Comparison of ENCODE assay signal across 7 cellular contexts in genomic region chr6:18155864-18156396, GRCh38. TPM values are rescaled to one million over a fixed set of nuclear protein-coding genes. Genes with fewer than 3 reads are reported as not detected.
A peak's percentile ranks its signal among the peaks of the same experiment; 100 is the strongest.
DNase-seq lines count a peak whose midpoint lies in the region; ATAC-seq, FAIRE-seq and TF ChIP-seq lines count a peak whose summit lies in the region.

No MANE protein-coding gene starts in this region.

- SMC1A ChIA-PET in GM12878 (lab: Charles Lee; ENCODE audit: uncharacterized antibody, unreplicated experiment), result interaction anchor here (1.1 to 1.9 kb wide), 4 partner anchors 57 to 104 kb away, joined by 3 to 7 read pairs (median 6); no protein-coding TSS in a partner anchor

- peak overlapping the region; percentile 98 for H3K4me2 ChIP-seq in GM12878 (ENCODE audit: control insufficient read depth, insufficient read depth)

- H3K79me2 ChIP-seq in GM12878 (ENCODE audit: control insufficient read depth, insufficient read depth, low read length), result peaks cover 6% of the 10 kb centered on the region

- H4K20me1 ChIP-seq in GM12878 (ENCODE audit: control insufficient read depth, insufficient read depth), result no peaks in the 10 kb centered on the region

- H3K4me3 ChIP-seq in GM12878, result peak overlapping the region; percentile 74
- H3K4me3 ChIP-seq in iPS-20b (ENCODE audit: low read length), result peak overlapping the region; percentile 89
- H3K4me3 ChIP-seq in skin epidermis, result peak overlapping the region; percentile 71 to 96 (median 92)

- FAIRE-seq in GM12878 (lab: Jason Lieb, UNC), result peak; percentile 86

- peak; percentile 28 for ATAC-seq in GM18499 (IDR thresholded peaks at IDR 0.05; ENCODE audit: insufficient read depth, unreplicated experiment)
- peak; percentile 26 for ATAC-seq in HG02798 (IDR thresholded peaks at IDR 0.05; ENCODE audit: poor library complexity, unreplicated experiment)
- peak; percentile 53 for ATAC-seq in GM12878

- TF ChIP-seq EP300 in GM12878 (IDR thresholded peaks at IDR 0.05; ENCODE audit: borderline replicate concordance in 1 of 2, control insufficient read depth in 1 of 2, low read depth in 2 of 2, low read length in 2 of 2), result no peak

- RAD21 ChIA-PET in GM12878 (lab: Charles Lee; ENCODE audit: unreplicated experiment), result interaction anchor here (0.9 to 1.6 kb wide), 6 partner anchors 11 to 452 kb away, joined by 3 to 5 read pairs (median 3); partner anchors contain the start of gene DEK

- 2% methylated on average over 25 of the region's 26 CpGs for WGBS in GM12878 (ENCODE audit: insufficient coverage, insufficient replicate concordance, low lambda C conversion rate, missing lambda C conversion rate)

- H3K9ac ChIP-seq in GM12878 (ENCODE audit: control insufficient read depth, insufficient read depth, low read length), result peak overlapping the region; percentile 81
- H3K9ac ChIP-seq in iPS-20b (ENCODE audit: low read depth, low read length), result peak overlapping the region; percentile 78; the same call in 1 of the 2 replicates

- H3K27me3 ChIP-seq in GM12878 (replicated peaks in 1 of 2; ENCODE audit: control insufficient read depth in 2 of 2, insufficient read depth in 2 of 2, low read length in 1 of 2), result no peaks in the 10 kb centered on the region
- H3K27me3 ChIP-seq in iPS-20b (ENCODE audit: insufficient read depth, low read length), result no peaks in the 10 kb centered on the region

- POLR2A ChIA-PET in GM12878 (lab: Charles Lee), result interaction anchor here (0.6 to 1.6 kb wide), 6 partner anchors 10 to 1676 kb away, joined by 3 to 6 read pairs (median 4); no protein-coding TSS in a partner anchor

- DNase-seq in NCI-H1105 (lab: John Stamatoyannopoulos, UW), result peak; percentile 92
- DNase-seq in SW480 (ENCODE audit: low spot score), result peak; percentile 86
- peak; percentile 55 for DNase-seq in GM12878 (ENCODE audit: low read depth, low spot score)

- TF ChIP-seq RAD21 in GM12878 (IDR thresholded peaks at IDR 0.05; ENCODE audit: insufficient read depth, low read depth, low read length), result peak; percentile 33; the same call in 1 of the 2 replicates

- TF ChIP-seq POLR2A in GM12878 (IDR thresholded peaks at IDR 0.05; ENCODE audit: low read depth, low read length), result no peak

- H3K27ac ChIP-seq in GM12878 (ENCODE audit: control insufficient read depth, insufficient read depth) (peak overlapping the region; percentile 81), iPS-20b (ENCODE audit: low read length) (no peak overlapping the region), skin epidermis (peak overlapping the region; percentile 75 to 96 (median 91))

- H3K9me3 ChIP-seq in GM12878 (replicated peaks; ENCODE audit: control insufficient read depth, insufficient read depth, low read length) (no peaks in the 10 kb centered on the region), iPS-20b (ENCODE audit: insufficient read depth, low read depth, low read length) (no peaks in the 10 kb centered on the region)

- peak in 2 of 3 experiments; percentile 28 to 30; a peak in 3 of 6 replicates for TF ChIP-seq CTCF in GM12878 (IDR thresholded peaks at IDR 0.05 in 2 of 3, conservative IDR thresholded peaks at IDR 0.05 in 1 of 3; ENCODE audit: control insufficient read depth in 2 of 3, extremely low read depth in 1 of 3, insufficient read depth in 1 of 3, low read depth in 3 of 3, low read length in 3 of 3)

- BruUV-seq in GM12878 (replicated peaks; lab: Mats Ljungman, UMichigan), result no TSS peak

- CTCF ChIA-PET in GM12878 (lab: Yijun Ruan, JAX), result interaction anchor here (1.1 to 1.2 kb wide), 2 partner anchors 58 to 109 kb away, joined by 3 read pairs; partner anchors contain the start of gene DEK

- H3K4me1 ChIP-seq in GM12878 (ENCODE audit: control insufficient read depth, insufficient read depth, low read length) (peaks cover 9% of the 10 kb centered on the region), iPS-20b (ENCODE audit: insufficient read depth, low read length) (peaks cover 2% of the 10 kb centered on the region; the same call in 1 of the 2 replicates)

- peak overlapping the region; percentile 82 for H2AFZ ChIP-seq in GM12878 (ENCODE audit: control insufficient read depth, low read depth, low read length)

- H3K36me3 ChIP-seq in GM12878 (ENCODE audit: control insufficient read depth in 2 of 2, insufficient read depth in 2 of 2, low read length in 1 of 2), result no peaks in the 10 kb centered on the region
- peaks cover 9% of the 10 kb centered on the region for H3K36me3 ChIP-seq in iPS-20b (ENCODE audit: insufficient read depth, low read depth, low read length)

- intact Hi-C loops in GM12878 (cut with micrococcal nuclease; ENCODE audit: unreplicated experiment), result loop anchor here (2.0 to 10.0 kb wide), 3 partner anchors 55 to 451 kb away; partner anchors contain the start of gene NUP153

- in situ Hi-C loops in GM12878 (cut with MboI), result no loop called here

TF ChIP-seq in GM12878, 131 proteins besides CTCF, POLR2A, EP300 and RAD21 (continues in another document):
- TF ChIP-seq, protein P1, sequence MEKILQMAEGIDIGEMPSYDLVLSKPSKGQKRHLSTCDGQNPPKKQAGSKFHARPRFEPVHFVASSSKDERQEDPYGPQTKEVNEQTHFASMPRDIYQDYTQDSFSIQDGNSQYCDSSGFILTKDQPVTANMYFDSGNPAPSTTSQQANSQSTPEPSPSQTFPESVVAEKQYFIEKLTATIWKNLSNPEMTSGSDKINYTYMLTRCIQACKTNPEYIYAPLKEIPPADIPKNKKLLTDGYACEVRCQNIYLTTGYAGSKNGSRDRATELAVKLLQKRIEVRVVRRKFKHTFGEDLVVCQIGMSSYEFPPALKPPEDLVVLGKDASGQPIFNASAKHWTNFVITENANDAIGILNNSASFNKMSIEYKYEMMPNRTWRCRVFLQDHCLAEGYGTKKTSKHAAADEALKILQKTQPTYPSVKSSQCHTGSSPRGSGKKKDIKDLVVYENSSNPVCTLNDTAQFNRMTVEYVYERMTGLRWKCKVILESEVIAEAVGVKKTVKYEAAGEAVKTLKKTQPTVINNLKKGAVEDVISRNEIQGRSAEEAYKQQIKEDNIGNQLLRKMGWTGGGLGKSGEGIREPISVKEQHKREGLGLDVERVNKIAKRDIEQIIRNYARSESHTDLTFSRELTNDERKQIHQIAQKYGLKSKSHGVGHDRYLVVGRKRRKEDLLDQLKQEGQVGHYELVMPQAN (conservative IDR thresholded peaks at IDR 0.05), result peak; percentile 37
- TF ChIP-seq POU2F2 (IDR thresholded peaks at IDR 0.05; ENCODE audit: borderline replicate concordance, low read depth, low read length), result no peak
- no peak for TF ChIP-seq FOXK2 (IDR thresholded peaks at IDR 0.05)

RNA-seq across cellular contexts. Expression of gene KDM1B, which starts 0.7 kb away (rescaled TPM):
- 19.3 and 19.8 TPM in 2 replicates for total RNA-seq in GM12878 (2013; cell fraction: nucleolus; rRNA removed)
- total RNA-seq in GM12878 (2014; rRNA removed) (9.5 and 11.0 TPM in 2 replicates), GM12878 (2014; rRNA removed; fragmentation: Illumina TruSeq; extraction: Trizol) (12.3 and 12.9 TPM in 2 replicates), GM12878 (2021) (16.2 and 20.0 TPM in 2 replicates)
- polyA plus RNA-seq in GM12878 (2011; ENCODE audit: low read depth), result 5.4 TPM
- polyA plus RNA-seq in GM12878 (2011; rRNA removed) (22.5 and 25.2 TPM in 2 replicates), GM12878 (2014; fragmentation: Illumina TruSeq; extraction: Trizol) (14.6 and 18.0 TPM in 2 replicates), GM12878 (2014; fragmentation: Nextera tagmentation; extraction: Ambion mirVana) (1 to 10 TPM; 1.7 to 2.9 TPM), GM12878 (2014; rRNA removed) (11.2 and 13.6 TPM in 2 replicates), GM12878 (2016; fragmentation: Nextera tagmentation; extraction: Ambion mirVana) (10 to 100 TPM; 14.3 to 16.3 TPM)
- polyA plus RNA-seq in GM12878 (2011; cell fraction: cytosol; rRNA removed), result 14.8 and 17.0 TPM in 2 replicates
- 10.1 and 10.2 TPM in 2 replicates for polyA plus RNA-seq in GM12878 (2011; cell fraction: nucleus; rRNA removed)
- 7.4 and 10.0 TPM in 2 replicates for polyA plus RNA-seq in GM12878 (2012)
- polyA minus RNA-seq in GM12878 (2011; rRNA and poly(A)+ RNA removed), result 23.6 and 31.2 TPM in 2 replicates
- 11.0 and 12.4 TPM in 2 replicates for polyA minus RNA-seq in GM12878 (2011; cell fraction: cytosol; rRNA and poly(A)+ RNA removed)
- 5.2 and 6.9 TPM in 2 replicates for polyA minus RNA-seq in GM12878 (2011; cell fraction: nucleus; rRNA and poly(A)+ RNA removed)

RNA-seq across cellular contexts. Expression of gene TPMT, which starts 1.1 kb away (rescaled TPM):
- total RNA-seq in GM12878 (2013; cell fraction: nucleolus; rRNA removed), result 2.5 and 2.6 TPM in 2 replicates
- total RNA-seq in GM12878 (2014; rRNA removed) (11.6 and 13.8 TPM in 2 replicates), GM12878 (2014; rRNA removed; fragmentation: Illumina TruSeq; extraction: Trizol) (16.3 and 17.0 TPM in 2 replicates), GM12878 (2021) (7.9 and 8.2 TPM in 2 replicates)
- 5.6 TPM for polyA plus RNA-seq in GM12878 (2011; ENCODE audit: low read depth)
- polyA plus RNA-seq in GM12878 (2011; rRNA removed) (16.5 and 24.9 TPM in 2 replicates), GM12878 (2014; fragmentation: Illumina TruSeq; extraction: Trizol) (18.2 and 24.3 TPM in 2 replicates), GM12878 (2014; fragmentation: Nextera tagmentation; extraction: Ambion mirVana) (10 to 100 TPM; 16.2 to 16.4 TPM), GM12878 (2014; rRNA removed) (10.9 and 13.0 TPM in 2 replicates), GM12878 (2016; fragmentation: Nextera tagmentation; extraction: Ambion mirVana) (10 to 100 TPM; 16.5 to 17.7 TPM)
- 8.1 and 8.3 TPM in 2 replicates for polyA plus RNA-seq in GM12878 (2011; cell fraction: cytosol; rRNA removed)
- 2.4 and 3.1 TPM in 2 replicates for polyA plus RNA-seq in GM12878 (2011; cell fraction: nucleus; rRNA removed)
- polyA plus RNA-seq in GM12878 (2012), result 6.5 and 8.6 TPM in 2 replicates
- polyA minus RNA-seq in GM12878 (2011; rRNA and poly(A)+ RNA removed), result 5.1 and 8.4 TPM in 2 replicates
- 2.9 and 3.1 TPM in 2 replicates for polyA minus RNA-seq in GM12878 (2011; cell fraction: cytosol; rRNA and poly(A)+ RNA removed)
- polyA minus RNA-seq in GM12878 (2011; cell fraction: nucleus; rRNA and poly(A)+ RNA removed), result 1.2 and 1.8 TPM in 2 replicates

RNA-seq across cellular contexts. Expression of gene NHLRC1, which starts 33.5 kb away (rescaled TPM):
- total RNA-seq in GM12878 (2013; cell fraction: nucleolus; rRNA removed), result 0.27 TPM in 1 of 2 replicates, not detected in the other
- total RNA-seq in GM12878 (2014; rRNA removed) (0.17 and 0.27 TPM in 2 replicates), GM12878 (2014; rRNA removed; fragmentation: Illumina TruSeq; extraction: Trizol) (0.09 TPM in 1 of 2 replicates, not detected in the other), GM12878 (2021) (0.15 and 0.21 TPM in 2 replicates)
- polyA plus RNA-seq in GM12878 (2011; ENCODE audit: low read depth), result 0.42 TPM
- polyA plus RNA-seq in GM12878 (2011; rRNA removed) (0.04 TPM in 1 of 2 replicates, not detected in the other), GM12878 (2014; fragmentation: Illumina TruSeq; extraction: Trizol) (0.21 TPM in 1 of 2 replicates, not detected in the other), GM12878 (2014; fragmentation: Nextera tagmentation; extraction: Ambion mirVana) (under 1 TPM in 1 of 2 experiments, not detected in 1; 0.04 TPM), GM12878 (2014; rRNA removed) (0.22 and 0.23 TPM in 2 replicates), GM12878 (2016; fragmentation: Nextera tagmentation; extraction: Ambion mirVana) (under 1 TPM in 1 of 2 experiments, not detected in 1; 0.07 TPM)
- not detected in 2 replicates for polyA plus RNA-seq in GM12878 (2011; cell fraction: cytosol; rRNA removed)
- not detected in 2 replicates for polyA plus RNA-seq in GM12878 (2011; cell fraction: nucleus; rRNA removed)
- 0.27 and 0.45 TPM in 2 replicates for polyA plus RNA-seq in GM12878 (2012)
- polyA minus RNA-seq in GM12878 (2011; rRNA and poly(A)+ RNA removed), result not detected in 2 replicates
- not detected in 2 replicates for polyA minus RNA-seq in GM12878 (2011; cell fraction: cytosol; rRNA and poly(A)+ RNA removed)
- 0.12 TPM in 1 of 2 replicates, not detected in the other for polyA minus RNA-seq in GM12878 (2011; cell fraction: nucleus; rRNA and poly(A)+ RNA removed)
